ENCODE assay signal across 15 cellular contexts in genomic region chr12:64877363-64878004, GRCh38. TPM values are rescaled to one million over a fixed set of nuclear protein-coding genes. Genes with fewer than 3 reads are reported as not detected.
DNase-seq lines count a peak whose midpoint lies in the region; ATAC-seq and TF ChIP-seq lines count a peak whose summit lies in the region.
"Had no signal": no experiment of that assay in that cellular context is flagged by ENCODE, and none has a peak within 500 bp of the region (broad histone marks: within the 10 kb centered on the region; RNA-seq: fewer than 3 reads in every experiment).

No MANE protein-coding gene starts in this region.

- peak; percentile 12 for DNase-seq in activated CD4-positive, alpha-beta T cell treated with anti-CD3 and anti-CD28 coated beads for 36 hours
- no peak for DNase-seq in activated CD4-positive, alpha-beta T cell treated with anti-CD3 and anti-CD28 coated beads for 48 hours
- DNase-seq in fibroblast of the aortic adventitia (ENCODE audit: low read depth), result peak; percentile 6
- no peak for DNase-seq in ACHN
- DNase-seq in NCI-H146 treated with DMSO at 0.1 percent for 48 hours (lab: John Stamatoyannopoulos, UW; ENCODE audit: unreplicated experiment), result no peak
- DNase-seq in right lobe of liver, result no peak
- DNase-seq: 8988T; activated CD8-positive, alpha-beta memory T cell treated with anti-CD3 and anti-CD28 coated beads, Interleukin-2, amount 50 U/mL, for 4 hours; MG63; NCI-H526 had no signal

- no peaks in the 10 kb centered on the region for H3K36me3 ChIP-seq in right lobe of liver
- H3K36me3 ChIP-seq: MG63, thoracic aorta had no signal

- in situ Hi-C loops in ACHN (cut with HindIII; ENCODE audit: low pct_ligation_motif_present, low pct_unique_long_range_greater_than_20kb, low sequenced_read_pairs), result no loop called here

- CTCF ChIA-PET in activated CD4-positive, alpha-beta T cell treated with anti-CD3 and anti-CD28 coated beads for 36 hours (lab: Charles Lee), result interaction anchor here (0.8 to 2.5 kb wide), 4 partner anchors 13 to 80 kb away, joined by 3 to 10 read pairs (median 4); no protein-coding TSS in a partner anchor

- no peak for TF ChIP-seq CTCF in fibroblast of the aortic adventitia (IDR thresholded peaks at IDR 0.05; ENCODE audit: insufficient read depth, low read length)
- no peak for TF ChIP-seq CTCF in right lobe of liver (IDR thresholded peaks at IDR 0.05)

- H3K36me3 Mint-ChIP-seq in activated CD4-positive, alpha-beta T cell treated with anti-CD3 and anti-CD28 coated beads for 36 hours (ENCODE audit: low read depth), result no peaks in the 10 kb centered on the region

- WGBS in right lobe of liver (ENCODE audit: insufficient coverage, low coverage, low lambda C conversion rate, missing lambda C conversion rate), result 51% methylated on average over 3 of the region's 3 CpGs

- H3K9me3 ChIP-seq in right lobe of liver, result no peaks in the 10 kb centered on the region
- H3K9me3 ChIP-seq: MG63, thoracic aorta had no signal

- H3K4me1 ChIP-seq in right lobe of liver, result no peaks in the 10 kb centered on the region

- no peaks in the 10 kb centered on the region for H3K27me3 ChIP-seq in right lobe of liver
- H3K27me3 ChIP-seq: MG63 had no signal

- peaks cover 22% of the 10 kb centered on the region for H3K4me1 Mint-ChIP-seq in activated CD4-positive, alpha-beta T cell treated with anti-CD3 and anti-CD28 coated beads for 36 hours

- intact Hi-C loops in activated CD4-positive, alpha-beta T cell treated with anti-CD3 and anti-CD28 coated beads for 36 hours (cut with DNase I, micrococcal nuclease), result no loop called here
- intact Hi-C loops in right lobe of liver (cut with DNase I), result no loop called here

- H3K4me3 ChIP-seq in fibroblast of the aortic adventitia (ENCODE audit: low read depth, low read length), result no peak overlapping the region
- H3K4me3 ChIP-seq in right lobe of liver, result no peak overlapping the region
- H3K4me3 ChIP-seq: MG63, thoracic aorta had no signal

- H3K27ac Mint-ChIP-seq in activated CD4-positive, alpha-beta T cell treated with anti-CD3 and anti-CD28 coated beads for 36 hours, result peak overlapping the region; percentile 20

- no peaks in the 10 kb centered on the region for H3K9me3 Mint-ChIP-seq in activated CD4-positive, alpha-beta T cell treated with anti-CD3 and anti-CD28 coated beads for 36 hours (ENCODE audit: low read depth)
- H3K9me3 Mint-ChIP-seq: neural crest cell had no signal

- POLR2A ChIA-PET in activated CD4-positive, alpha-beta T cell treated with anti-CD3 and anti-CD28 coated beads for 36 hours (lab: Charles Lee), result interaction anchor here (0.8 to 1.0 kb wide), 2 partner anchors 10 to 1076 kb away, joined by 3 to 5 read pairs; no protein-coding TSS in a partner anchor

- H3K4me3 Mint-ChIP-seq in activated CD4-positive, alpha-beta T cell treated with anti-CD3 and anti-CD28 coated beads for 36 hours, result no peak overlapping the region
- H3K4me3 Mint-ChIP-seq: neural crest cell had no signal

- H3K27me3 Mint-ChIP-seq in activated CD4-positive, alpha-beta T cell treated with anti-CD3 and anti-CD28 coated beads for 36 hours, result peaks cover 6% of the 10 kb centered on the region

- peak; percentile 85 for ATAC-seq in activated CD4-positive, alpha-beta T cell treated with anti-CD3 and anti-CD28 coated beads for 36 hours
- ATAC-seq in GM21526 (IDR thresholded peaks at IDR 0.05; ENCODE audit: low FRiP score, unreplicated experiment) (peak; percentile 79), HG03103 (IDR thresholded peaks at IDR 0.05; ENCODE audit: low read depth, unreplicated experiment) (peak; percentile 70), right lobe of liver (no peak)
- ATAC-seq: esophagus mucosa had no signal

- no peak overlapping the region for H3K27ac ChIP-seq in right lobe of liver
- H3K27ac ChIP-seq: thoracic aorta had no signal

- no peak for TF ChIP-seq POLR2A in right lobe of liver (IDR thresholded peaks at IDR 0.05)

RNA-seq across cellular contexts. Expression of gene TBC1D30, which starts 53.0 kb away (rescaled TPM):
- total RNA-seq in activated CD4-positive, alpha-beta T cell treated with anti-CD3 and anti-CD28 coated beads for 36 hours, result under 1 TPM; 0.30 to 0.37 TPM
- total RNA-seq in fibroblast of the aortic adventitia (ENCODE audit: low replicate concordance) (0.18 and 0.98 TPM in 2 replicates), right lobe of liver (1 to 10 TPM; 1.1 to 2.7 (median 1.3) TPM)

Comparison
In these comparisons a context has a peak if more than half of its experiments do, and no peak if none do; other contexts are left out.
1. DNase-seq: peak in activated CD4-positive, alpha-beta T cell treated with anti-CD3 and anti-CD28 coated beads for 36 hours (single experiment) and fibroblast of the aortic adventitia (single experiment); none in activated CD4-positive, alpha-beta T cell treated with anti-CD3 and anti-CD28 coated beads for 48 hours (single experiment), ACHN (single experiment), NCI-H146 treated with DMSO at 0.1 percent for 48 hours (single experiment) and right lobe of liver (0 of 3).
2. ATAC-seq: peak in activated CD4-positive, alpha-beta T cell treated with anti-CD3 and anti-CD28 coated beads for 36 hours (single experiment), GM21526 (single experiment) and HG03103 (single experiment); none in right lobe of liver (0 of 4).